Comparison of ENCODE assay signal across 1 cellular context in genomic region chr14:35046048-35046750, GRCh38.
TF ChIP-seq lines count a peak whose summit lies in the region.

FAM177A1 (plus strand) TSS chr14:35046272; CDS start chr14:35046464, 192 bp downstream.

TF ChIP-seq in liver, 16 proteins besides CTCF, POLR2A, EP300 and RAD21 (continued from another document):
- TF ChIP-seq RXRA (IDR thresholded peaks at IDR 0.05): peak; percentile 74 to 95
